15 cellular contexts compared by ENCODE assay signal in the genomic region with DNA sequence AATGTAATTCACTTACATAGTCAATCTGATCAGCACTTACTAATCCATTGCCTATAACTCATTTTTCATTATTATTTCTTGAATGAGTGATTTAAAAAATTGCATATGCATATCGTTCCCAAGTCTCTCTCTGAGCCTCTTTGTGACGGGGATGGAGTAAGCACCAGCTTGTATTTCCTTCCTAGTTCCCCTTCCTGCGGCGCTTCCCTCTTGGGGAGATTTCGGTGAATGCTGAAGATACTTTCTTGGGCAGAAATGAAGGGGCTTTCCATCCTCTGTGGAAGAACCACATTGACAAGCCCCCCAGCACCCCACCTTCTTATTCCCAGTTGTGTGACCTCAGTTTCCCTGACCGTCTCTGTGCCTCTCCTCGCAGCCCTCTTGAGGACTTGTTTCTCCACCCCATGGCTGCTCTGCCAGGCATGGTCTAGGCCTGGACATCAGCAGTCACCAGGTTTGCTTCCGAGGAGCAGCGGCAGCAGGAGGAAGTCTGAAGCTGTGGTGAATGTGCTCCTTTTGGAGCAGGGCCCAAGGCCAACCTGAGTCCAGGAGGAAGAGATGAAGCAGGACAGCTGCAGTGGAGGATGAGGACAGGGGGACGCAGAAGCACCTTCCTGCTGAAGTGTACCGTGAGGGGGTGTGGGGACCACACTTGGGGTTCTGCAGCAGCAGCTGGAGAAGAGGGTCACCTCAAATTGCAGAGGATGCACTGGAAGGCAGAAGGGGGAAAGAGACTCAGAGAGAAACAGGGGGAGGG.
DNase-seq lines count a peak whose midpoint lies in the region; ATAC-seq and TF ChIP-seq lines count a peak whose summit lies in the region.
"Had no signal": no experiment of that assay in that cellular context is flagged by ENCODE, and none has a peak within 500 bp of the region (broad histone marks: within the 10 kb centered on the region; RNA-seq: fewer than 3 reads in every experiment).

No MANE protein-coding gene starts in this region.

- DNase-seq in H9: no peak
- DNase-seq in endodermal cell: peak; percentile 37
- DNase-seq in neural progenitor cell (ENCODE audit: low spot score): no peak
- DNase-seq in CD4-positive, alpha-beta T cell: no peak
- no peak for DNase-seq in osteocyte (ENCODE audit: extremely low spot score, unreplicated experiment)
- DNase-seq: activated gamma-delta T cell treated with Interleukin-2 at 50 U/mL for 16 hours, brain microvascular endothelial cell, KBM-7, kidney, NCI-H69, SHP77 treated with DMSO at 0.1 percent for 48 hours, tibial artery had no signal

- no peak overlapping the region for H3K56ac ChIP-seq in H9 (ENCODE audit: insufficient read length, low read depth, low read length)

- H2BK120ac ChIP-seq in H9 (ENCODE audit: low read depth, low read length, poor library complexity, severe bottlenecking): no peak overlapping the region

- POLR2A ChIA-PET in CD4-positive, alpha-beta T cell (lab: Charles Lee): no interaction called here

- H3K9me3 Mint-ChIP-seq in H9: peaks cover 0 to 5% of the 10 kb centered on the region in 2 experiments; a peak in 1 of 5 replicates
- peaks cover 8% of the 10 kb centered on the region for H3K9me3 Mint-ChIP-seq in endodermal cell
- H3K9me3 Mint-ChIP-seq in neural progenitor cell: no peaks in the 10 kb centered on the region
- H3K9me3 Mint-ChIP-seq in CD4-positive, alpha-beta T cell: no peaks in the 10 kb centered on the region
- peaks cover 6% of the 10 kb centered on the region for H3K9me3 Mint-ChIP-seq in osteocyte (ENCODE audit: unreplicated experiment)

- H3K27me3 Mint-ChIP-seq in H9 (ENCODE audit: low read depth) (peaks cover 2% of the 10 kb centered on the region), endodermal cell (ENCODE audit: insufficient read depth) (no peaks in the 10 kb centered on the region), neural progenitor cell (ENCODE audit: insufficient read depth, low read depth) (peaks cover 21% of the 10 kb centered on the region), osteocyte (ENCODE audit: unreplicated experiment) (no peaks in the 10 kb centered on the region)
- H3K27me3 Mint-ChIP-seq in CD4-positive, alpha-beta T cell: peaks cover 14% of the 10 kb centered on the region

- no peaks in the 10 kb centered on the region for H3F3A ChIP-seq in neural progenitor cell (ENCODE audit: low read depth)

- H4K20me1 ChIP-seq in H9 (ENCODE audit: control insufficient read depth, insufficient read depth, insufficient read length): no peaks in the 10 kb centered on the region
- H4K20me1 ChIP-seq in neural progenitor cell (ENCODE audit: low read depth): no peaks in the 10 kb centered on the region

- H3K23ac ChIP-seq in H9 (ENCODE audit: insufficient read length, low read depth, low read length): no peak overlapping the region

- H3K27me3 ChIP-seq in H9 (ENCODE audit: insufficient read depth, low read length): no peaks in the 10 kb centered on the region
- H3K27me3 ChIP-seq in endodermal cell (ENCODE audit: control insufficient read depth, insufficient read depth, low read length, poor library complexity, severe bottlenecking): no peaks in the 10 kb centered on the region
- H3K27me3 ChIP-seq in neural progenitor cell: no peaks in the 10 kb centered on the region
- H3K27me3 ChIP-seq in CD4-positive, alpha-beta T cell (ENCODE audit: control insufficient read depth, insufficient read depth, low read length): no peaks in the 10 kb centered on the region
- H3K27me3 ChIP-seq: brain microvascular endothelial cell, tibial artery had no signal

- H3K23me2 ChIP-seq in H9 (ENCODE audit: insufficient read length, low read depth, low read length, poor library complexity, severe bottlenecking): no peaks in the 10 kb centered on the region

- no peak overlapping the region for H2BK12ac ChIP-seq in H9 (ENCODE audit: insufficient read length, low read depth, low read length)

- intact Hi-C loops in CD4-positive, alpha-beta T cell (cut with DNase I, micrococcal nuclease): no loop called here

- no peak for TF ChIP-seq CTCF in 22Rv1 (IDR thresholded peaks at IDR 0.05)
- TF ChIP-seq CTCF in H9 (conservative IDR thresholded peaks at IDR 0.05): no peak
- TF ChIP-seq CTCF in endodermal cell (conservative IDR thresholded peaks at IDR 0.05): no peak
- TF ChIP-seq CTCF in neural progenitor cell (IDR thresholded peaks at IDR 0.05): no peak
- TF ChIP-seq CTCF in CD4-positive, alpha-beta T cell (IDR thresholded peaks at IDR 0.05): no peak
- TF ChIP-seq CTCF in osteocyte (IDR thresholded peaks at IDR 0.05): no peak

- peak overlapping the region; percentile 7 for H3K18ac ChIP-seq in H9 (ENCODE audit: insufficient read length, low read depth, low read length)

- H3K4me1 ChIP-seq in H9 (ENCODE audit: insufficient read depth, low read length): peaks cover 16% of the 10 kb centered on the region; the same call in 1 of the 2 replicates
- peaks cover 12% of the 10 kb centered on the region for H3K4me1 ChIP-seq in endodermal cell (ENCODE audit: control insufficient read depth, insufficient read depth, low read length)
- peaks cover 7% of the 10 kb centered on the region for H3K4me1 ChIP-seq in neural progenitor cell
- H3K4me1 ChIP-seq: tibial artery had no signal

- no peak for ATAC-seq in CD4-positive, alpha-beta T cell (ENCODE audit: poor library complexity)
- ATAC-seq in HG03139 (IDR thresholded peaks at IDR 0.05; ENCODE audit: unreplicated experiment) (no peak), GM21390 (IDR thresholded peaks at IDR 0.05; ENCODE audit: unreplicated experiment) (no peak)

- H3K79me2 ChIP-seq in H9 (ENCODE audit: insufficient read depth, low read length) (no peaks in the 10 kb centered on the region), neural progenitor cell (ENCODE audit: low read depth) (no peaks in the 10 kb centered on the region)

- H2AFZ ChIP-seq in H9 (ENCODE audit: low read length) (no peak overlapping the region), neural progenitor cell (replicated peaks) (no peak overlapping the region)

- H3K9ac ChIP-seq in H9 (ENCODE audit: extremely low read depth, insufficient read length, low read length): no peak overlapping the region
- H3K9ac ChIP-seq in endodermal cell (ENCODE audit: extremely low read depth, low read length, poor library complexity, severe bottlenecking): no peak overlapping the region
- no peak overlapping the region for H3K9ac ChIP-seq in neural progenitor cell

- H3K4me1 Mint-ChIP-seq in H9 (peaks cover 31 to 33% of the 10 kb centered on the region in 2 experiments), endodermal cell (peaks cover 30% of the 10 kb centered on the region), neural progenitor cell (peaks cover 34% of the 10 kb centered on the region), osteocyte (ENCODE audit: unreplicated experiment) (peaks cover 9% of the 10 kb centered on the region)
- H3K4me1 Mint-ChIP-seq in CD4-positive, alpha-beta T cell (ENCODE audit: low read depth): peaks cover 5% of the 10 kb centered on the region

- H3T11ph ChIP-seq in H9 (ENCODE audit: low read length): no peak overlapping the region

- no peak overlapping the region for H2AK5ac ChIP-seq in H9 (ENCODE audit: insufficient read length, low read length)

- WGBS in H9 (ENCODE audit: extremely low coverage, insufficient read length, low lambda C conversion rate): no CpG with 5 or more reads among the region's 11 CpGs
- 87 to 90% methylated on average over 3 to 11 of the region's 11 CpGs for WGBS in endodermal cell (ENCODE audit: insufficient coverage in 1 of 2, insufficient read length in 1 of 2), 2 experiments

- H3K36me3 Mint-ChIP-seq in H9 (ENCODE audit: insufficient read depth in 1 of 3, low read depth in 3 of 3): peaks cover 0 to 8% (median 0%) of the 10 kb centered on the region in 3 experiments; a peak in 1 of 7 replicates
- H3K36me3 Mint-ChIP-seq in endodermal cell (ENCODE audit: low read depth): no peaks in the 10 kb centered on the region
- H3K36me3 Mint-ChIP-seq in neural progenitor cell: no peaks in the 10 kb centered on the region
- no peaks in the 10 kb centered on the region for H3K36me3 Mint-ChIP-seq in CD4-positive, alpha-beta T cell (ENCODE audit: low read depth)
- no peaks in the 10 kb centered on the region for H3K36me3 Mint-ChIP-seq in osteocyte (ENCODE audit: unreplicated experiment)

- H3K4me2 ChIP-seq in H9 (ENCODE audit: insufficient read depth, insufficient read length, low read length) (no peak overlapping the region), neural progenitor cell (no peak overlapping the region)

- no peak overlapping the region for H3K4ac ChIP-seq in H9 (ENCODE audit: low read depth, low read length)

- H3K14ac ChIP-seq in H9 (ENCODE audit: insufficient read depth, low read length): no peak overlapping the region

- H4K91ac ChIP-seq in H9 (ENCODE audit: insufficient read length, low read depth, low read length): no peak overlapping the region

- H2BK15ac ChIP-seq in H9 (ENCODE audit: low read depth, low read length): no peak overlapping the region

- H3K36me3 ChIP-seq in endodermal cell (ENCODE audit: control insufficient read depth, insufficient read depth, low read length) (no peaks in the 10 kb centered on the region), neural progenitor cell (no peaks in the 10 kb centered on the region)
- H3K36me3 ChIP-seq: brain microvascular endothelial cell, tibial artery had no signal

- H2BK20ac ChIP-seq in H9 (ENCODE audit: low read depth, low read length, poor library complexity, severe bottlenecking): no peak overlapping the region

- peak overlapping the region in 1 of 3 experiments; percentile 73; a peak in 2 of 7 replicates for H3K27ac Mint-ChIP-seq in H9
- no peak overlapping the region for H3K27ac Mint-ChIP-seq in endodermal cell
- H3K27ac Mint-ChIP-seq in neural progenitor cell: peak overlapping the region; percentile 91
- H3K27ac Mint-ChIP-seq in CD4-positive, alpha-beta T cell: no peak overlapping the region
- no peak overlapping the region for H3K27ac Mint-ChIP-seq in osteocyte (ENCODE audit: unreplicated experiment)

- H3K9me3 ChIP-seq in H9 (ENCODE audit: control insufficient read depth, low read depth, low read length) (no peaks in the 10 kb centered on the region), endodermal cell (ENCODE audit: control insufficient read depth, low read length) (peaks cover 6% of the 10 kb centered on the region), neural progenitor cell (ENCODE audit: low read depth) (no peaks in the 10 kb centered on the region)
- H3K9me3 ChIP-seq in CD4-positive, alpha-beta T cell (ENCODE audit: control insufficient read depth, low read length): no peaks in the 10 kb centered on the region
- H3K9me3 ChIP-seq: tibial artery had no signal

- H3K4me3 ChIP-seq in endodermal cell (ENCODE audit: low read length): peak overlapping the region; percentile 16
- H3K4me3 ChIP-seq in neural progenitor cell: no peak overlapping the region
- H3K4me3 ChIP-seq: tibial artery had no signal

- H3K27ac ChIP-seq in 22Rv1 (0 out of 2 replicates have a peak overlapping the region, but pooled peaks have one; percentile 56), H9 (ENCODE audit: insufficient read length, low read depth, low read length) (no peak overlapping the region), endodermal cell (ENCODE audit: low read depth, low read length) (no peak overlapping the region), neural progenitor cell (no peak overlapping the region)
- H3K27ac ChIP-seq in CD4-positive, alpha-beta T cell (ENCODE audit: low read depth, low read length): no peak overlapping the region
- H3K27ac ChIP-seq: brain microvascular endothelial cell, tibial artery had no signal

- H3K4me3 Mint-ChIP-seq in H9: 0 out of 5 replicates have a peak overlapping the region, but pooled peaks of 1 of the 2 experiments have one; percentile 54
- H3K4me3 Mint-ChIP-seq in endodermal cell: no peak overlapping the region
- H3K4me3 Mint-ChIP-seq in neural progenitor cell: no peak overlapping the region
- H3K4me3 Mint-ChIP-seq in CD4-positive, alpha-beta T cell: no peak overlapping the region
- no peak overlapping the region for H3K4me3 Mint-ChIP-seq in osteocyte (ENCODE audit: unreplicated experiment)

- no peak overlapping the region for H4K8ac ChIP-seq in H9 (replicated peaks; ENCODE audit: insufficient read length, low read depth, low read length)

- no peak overlapping the region for H2BK5ac ChIP-seq in H9 (ENCODE audit: insufficient read length, low read length)

- H3K79me1 ChIP-seq in H9 (ENCODE audit: insufficient read depth, low read depth, low read length, poor library complexity, severe bottlenecking): no peaks in the 10 kb centered on the region

- CTCF ChIA-PET in CD4-positive, alpha-beta T cell (lab: Charles Lee): no interaction called here

- no peak overlapping the region for H4K5ac ChIP-seq in H9 (ENCODE audit: insufficient read length, low read depth, low read length)
